ENCODE assay signal across 8 cellular contexts in the genomic region with DNA sequence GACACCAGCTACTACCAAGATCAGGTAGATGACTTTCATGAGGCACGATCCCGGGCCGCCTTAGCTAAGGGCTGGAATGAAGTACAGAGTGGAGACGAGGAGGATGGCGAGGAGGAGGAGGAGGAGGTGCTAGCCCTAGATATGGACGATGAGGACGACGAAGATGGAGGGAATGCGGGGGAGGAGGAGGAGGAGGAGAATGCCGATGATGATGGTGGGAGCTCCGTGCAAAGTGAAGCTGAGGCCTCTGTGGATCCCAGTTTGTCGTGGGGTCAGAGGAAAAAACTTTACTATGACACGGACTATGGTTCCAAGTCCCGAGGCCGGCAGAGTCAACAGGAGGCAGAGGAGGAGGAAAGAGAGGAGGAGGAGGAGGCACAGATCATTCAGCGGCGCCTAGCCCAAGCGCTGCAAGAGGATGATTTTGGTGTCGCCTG. TPM values are rescaled to one million over a fixed set of nuclear protein-coding genes. Genes with fewer than 3 reads are reported as not detected.
A peak's percentile ranks its signal among the peaks of the same experiment; 100 is the strongest.
DNase-seq lines count a peak whose midpoint lies in the region; ATAC-seq, FAIRE-seq and TF ChIP-seq lines count a peak whose summit lies in the region.

No MANE protein-coding gene starts in this region.

- H3K4me1 ChIP-seq in IMR-90 (ENCODE audit: control insufficient read depth, insufficient read depth, low read length) (peaks cover 3% of the 10 kb centered on the region), astrocyte (ENCODE audit: insufficient read depth, low read length) (peaks cover 22% of the 10 kb centered on the region), suprapubic skin (peaks cover 38% of the 10 kb centered on the region)

- peak overlapping the region; percentile 5; the same call in 1 of the 2 replicates for H2BK120ac ChIP-seq in IMR-90 (ENCODE audit: low read depth, low read length)

- peak overlapping the region; percentile 82 for H3K4ac ChIP-seq in IMR-90 (ENCODE audit: low read depth, low read length)

- no peak for TF ChIP-seq EP300 in suprapubic skin (IDR thresholded peaks at IDR 0.05)

- WGBS in IMR-90 (ENCODE audit: extremely low coverage in 2 of 2, insufficient read length in 1 of 2), 2 experiments, result 0% methylated on average over 5 of the region's 19 CpGs; no CpG with 5 or more reads in 1 of the 2 experiments
- WGBS in suprapubic skin, result 2% methylated on average over 19 of the region's 19 CpGs

- H2AK5ac ChIP-seq in IMR-90 (ENCODE audit: low read depth, low read length), result peak overlapping the region; percentile 87

- H2BK20ac ChIP-seq in IMR-90 (ENCODE audit: low read depth, low read length), result no peak overlapping the region; the same call in 1 of the 2 replicates

- peaks cover 7% of the 10 kb centered on the region for H3K36me3 Mint-ChIP-seq in astrocyte (ENCODE audit: low read depth, unreplicated experiment)

- ATAC-seq in IMR-90 (ENCODE audit: low read depth) (peak; percentile 25), HG03045 (IDR thresholded peaks at IDR 0.05; ENCODE audit: unreplicated experiment) (no peak)

- H4K20me1 ChIP-seq in IMR-90 (ENCODE audit: insufficient read depth, low read length) (peaks cover 5% of the 10 kb centered on the region; the same call in 1 of the 2 replicates), astrocyte (ENCODE audit: insufficient read depth, low read length) (peaks cover 34% of the 10 kb centered on the region)

- H3K36me3 ChIP-seq in IMR-90 (ENCODE audit: control insufficient read depth, insufficient read depth, low read length) (peaks cover 3% of the 10 kb centered on the region; the same call in 1 of the 2 replicates), astrocyte (ENCODE audit: insufficient read depth, low read length) (peaks cover 5% of the 10 kb centered on the region), suprapubic skin (peaks cover 10% of the 10 kb centered on the region)

- H3K4me1 Mint-ChIP-seq in astrocyte (ENCODE audit: low read depth, unreplicated experiment), result peaks cover 20% of the 10 kb centered on the region

- H2AFZ ChIP-seq in IMR-90 (replicated peaks; ENCODE audit: low read length, poor library complexity), result peak overlapping the region; percentile 99
- peak overlapping the region; percentile 80 for H2AFZ ChIP-seq in astrocyte (ENCODE audit: low read depth, low read length)

- H4K91ac ChIP-seq in IMR-90 (ENCODE audit: insufficient read depth, low read depth, low read length), result peak overlapping the region; percentile 77

- no peaks in the 10 kb centered on the region for H3K9me3 Mint-ChIP-seq in astrocyte (ENCODE audit: unreplicated experiment)

- H2AK9ac ChIP-seq in IMR-90 (replicated peaks; ENCODE audit: low read depth, low read length, poor library complexity), result peak overlapping the region; percentile 93

- TF ChIP-seq POLR2A in IMR-90 (IDR thresholded peaks at IDR 0.05; ENCODE audit: low read depth, low read length) (no peak), suprapubic skin (IDR thresholded peaks at IDR 0.05) (no peak)

- POLR2A ChIA-PET in IMR-90 (lab: Charles Lee; ENCODE audit: unreplicated experiment), result no interaction called here

- no peaks in the 10 kb centered on the region for H3K27me3 Mint-ChIP-seq in astrocyte (ENCODE audit: low read depth, unreplicated experiment)

- no peaks in the 10 kb centered on the region for H3K9me3 ChIP-seq in IMR-90 (ENCODE audit: control insufficient read depth, insufficient read depth, low read length)
- H3K9me3 ChIP-seq in astrocyte (ENCODE audit: insufficient read depth, low read depth, low read length), result no peaks in the 10 kb centered on the region
- H3K9me3 ChIP-seq in suprapubic skin, result no peaks in the 10 kb centered on the region

- H3K27ac Mint-ChIP-seq in astrocyte (ENCODE audit: unreplicated experiment), result peak overlapping the region; percentile 97

- peak overlapping the region; percentile 53 for H4K5ac ChIP-seq in IMR-90 (ENCODE audit: low read depth, low read length)

- H3K27me3 ChIP-seq in IMR-90 (ENCODE audit: control insufficient read depth, insufficient read depth, low read length) (no peaks in the 10 kb centered on the region), astrocyte (ENCODE audit: insufficient read depth, low read length) (no peaks in the 10 kb centered on the region), layer of hippocampus (ENCODE audit: control insufficient read depth, insufficient read depth, low read length) (no peaks in the 10 kb centered on the region), suprapubic skin (no peaks in the 10 kb centered on the region)

- CTCF ChIA-PET in IMR-90 (lab: Yijun Ruan, JAX), result interaction anchor here (0.5 to 1.8 kb wide), 2 partner anchors 15 to 34 kb away, joined by 3 to 6 read pairs; no protein-coding TSS in a partner anchor

- dilution Hi-C loops in IMR-90 (cut with HindIII; ENCODE audit: low sequenced_read_pairs, unreplicated experiment), result no loop called here

- H3K79me2 ChIP-seq in astrocyte (ENCODE audit: insufficient read depth, low read length), result peaks cover 44% of the 10 kb centered on the region

- H3K9ac ChIP-seq in IMR-90 (ENCODE audit: low read depth, low read length), result peak overlapping the region; percentile 77
- peak overlapping the region; percentile 97 for H3K9ac ChIP-seq in astrocyte (ENCODE audit: low read length)

- H2BK15ac ChIP-seq in IMR-90 (ENCODE audit: low read depth, low read length), result no peak overlapping the region; the same call in 2 of the 3 replicates

- H3K9me1 ChIP-seq in IMR-90 (ENCODE audit: insufficient read depth, low read length), result no peaks in the 10 kb centered on the region

- H3K27ac ChIP-seq in IMR-90 (ENCODE audit: insufficient read depth, low read length) (peak overlapping the region; percentile 69), astrocyte (ENCODE audit: low read depth, low read length) (peak overlapping the region; percentile 85), layer of hippocampus (ENCODE audit: low read depth, low read length) (peak overlapping the region; percentile 92), suprapubic skin (peak overlapping the region; percentile 90)

- no peak overlapping the region for H3K18ac ChIP-seq in IMR-90 (ENCODE audit: low read depth, low read length)

- peak overlapping the region; percentile 100 for H3K4me3 Mint-ChIP-seq in astrocyte (ENCODE audit: unreplicated experiment)

- peak overlapping the region; percentile 74 for H3K14ac ChIP-seq in IMR-90 (replicated peaks; ENCODE audit: low read depth, low read length)

- H2BK5ac ChIP-seq in IMR-90 (ENCODE audit: low read depth, low read length, poor library complexity, severe bottlenecking), result peak overlapping the region; percentile 44

- TF ChIP-seq CTCF in IMR-90 (conservative IDR thresholded peaks at IDR 0.05; ENCODE audit: low read depth, low read length) (no peak), astrocyte (IDR thresholded peaks at IDR 0.05; ENCODE audit: insufficient read depth, low read depth, low read length) (no peak), suprapubic skin (IDR thresholded peaks at IDR 0.05) (no peak)

- in situ Hi-C loops in IMR-90 (cut with MboI; ENCODE audit: low sequenced_read_pairs), result no loop called here

- peak overlapping the region; percentile 46 for H3K56ac ChIP-seq in IMR-90 (ENCODE audit: extremely low read depth, insufficient read depth, low read length)

- peak overlapping the region; percentile 62 for H3K23ac ChIP-seq in IMR-90 (ENCODE audit: low read depth, low read length)

- peak overlapping the region; percentile 50 to 91; a peak in 3 of 4 replicates for H4K8ac ChIP-seq in IMR-90 (ENCODE audit: low read depth in 2 of 2, low read length in 2 of 2)

- no peak for FAIRE-seq in astrocyte (lab: Jason Lieb, UNC)

- TF ChIP-seq RAD21 in IMR-90 (IDR thresholded peaks at IDR 0.05; ENCODE audit: low read length), result no peak

- intact Hi-C loops in IMR-90 (cut with micrococcal nuclease), result loop anchor here (1.0 to 5.0 kb wide), 4 partner anchors 16 to 318 kb away; a partner anchor contains a TSS

- H3K79me1 ChIP-seq in IMR-90 (ENCODE audit: low read depth in 1 of 2, low read length in 2 of 2), result peaks cover 17 to 29% of the 10 kb centered on the region in 2 experiments; a peak in 3 of 4 replicates

- H3K4me3 ChIP-seq in IMR-90 (ENCODE audit: insufficient read depth, low read depth, low read length) (peak overlapping the region; percentile 74), astrocyte (ENCODE audit: insufficient read depth, low read depth, low read length) (peak overlapping the region; percentile 98), suprapubic skin (peak overlapping the region; percentile 92)

- H3K4me2 ChIP-seq in IMR-90 (ENCODE audit: low read depth, low read length) (peak overlapping the region; percentile 97), astrocyte (ENCODE audit: low read length) (peak overlapping the region; percentile 98)

- no TSS peak for BruUV-seq in IMR-90 (replicated peaks; lab: Mats Ljungman, UMichigan)

- DNase-seq in DMS53 (lab: John Stamatoyannopoulos, UW) (peak; percentile 27), DMS53 treated with DMSO at 0.1 percent for 48 hours (lab: John Stamatoyannopoulos, UW; ENCODE audit: unreplicated experiment) (no peak), IMR-90 (no peak), astrocyte (ENCODE audit: low read depth) (no peak), suprapubic skin (ENCODE audit: low spot score in 2 of 2) (peak in 1 of 2 donors; percentile 69), NCI-H1092 treated with DMSO at 0.1 percent for 48 hours (lab: John Stamatoyannopoulos, UW) (no peak)

TF ChIP-seq in IMR-90, 13 proteins besides CTCF, POLR2A, EP300 and RAD21 (continues in another document):
- TF ChIP-seq SMC3 (IDR thresholded peaks at IDR 0.05; ENCODE audit: low read depth, low read length), result no peak
- TF ChIP-seq CEBPB (IDR thresholded peaks at IDR 0.05; ENCODE audit: low read depth, low read length), result no peak
- TF ChIP-seq MAZ (IDR thresholded peaks at IDR 0.05; ENCODE audit: borderline replicate concordance, low read depth, low read length), result no peak
- no peak for TF ChIP-seq RCOR1 (IDR thresholded peaks at IDR 0.05; ENCODE audit: insufficient replicate concordance, low read length)

RNA-seq across cellular contexts. Expression of a gene that starts 0.5 kb away (rescaled TPM):
- total RNA-seq in IMR-90 (2012; rRNA removed), result 14.9 and 26.1 TPM in 2 replicates
- 29.8 and 30.7 TPM in 2 replicates for polyA plus RNA-seq in IMR-90 (2012; rRNA removed)
- 9.5 and 9.7 TPM in 2 replicates for polyA plus RNA-seq in IMR-90 (2012; cell fraction: cytosol; rRNA removed)
- polyA plus RNA-seq in IMR-90 (2012; cell fraction: nucleus; rRNA removed; ENCODE audit: low replicate concordance), result 3.2 and 7.0 TPM in 2 replicates
- 34.9 and 37.0 TPM in 2 replicates for total RNA-seq in astrocyte
- 10 to 100 TPM; 19.2 to 27.6 (median 22.6) TPM for total RNA-seq in suprapubic skin

RNA-seq across cellular contexts. Expression of a gene that starts 22.5 kb away (rescaled TPM):
- total RNA-seq in IMR-90 (2012; rRNA removed) (0.72 and 0.83 TPM in 2 replicates), astrocyte (not detected in 2 replicates), suprapubic skin (1 to 10 TPM in 2 of 4 donors, under 1 TPM in 1, not detected in 1; 0.68 to 8.4 (median 1.4) TPM)
- 0.49 and 0.86 TPM in 2 replicates for polyA plus RNA-seq in IMR-90 (2012; rRNA removed)
- polyA plus RNA-seq in IMR-90 (2012; cell fraction: cytosol; rRNA removed), result 0.12 and 1.0 TPM in 2 replicates
- 0.29 TPM in 1 of 2 replicates, not detected in the other for polyA plus RNA-seq in IMR-90 (2012; cell fraction: nucleus; rRNA removed; ENCODE audit: low replicate concordance)

RNA-seq across cellular contexts. Expression of a gene that starts 33.0 kb away (rescaled TPM):
- 28.9 and 41.1 TPM in 2 replicates for total RNA-seq in IMR-90 (2012; rRNA removed)
- polyA plus RNA-seq in IMR-90 (2012; rRNA removed), result 19.6 and 20.3 TPM in 2 replicates
- 3.6 and 4.6 TPM in 2 replicates for polyA plus RNA-seq in IMR-90 (2012; cell fraction: cytosol; rRNA removed)
- 18.9 and 93.0 TPM in 2 replicates for polyA plus RNA-seq in IMR-90 (2012; cell fraction: nucleus; rRNA removed; ENCODE audit: low replicate concordance)
- total RNA-seq in astrocyte, result 51.9 and 57.5 TPM in 2 replicates
- total RNA-seq in suprapubic skin, result 100 to 1,000 TPM in 1 of 4 donors, 10 to 100 TPM in 3; 53.2 to 155 (median 68.1) TPM
